18 cellular contexts compared by ENCODE assay signal in genomic region chr6:142941018-142941417, GRCh38. TPM values are rescaled to one million over a fixed set of nuclear protein-coding genes. Genes with fewer than 3 reads are reported as not detected.
DNase-seq lines count a peak whose midpoint lies in the region; ATAC-seq and TF ChIP-seq lines count a peak whose summit lies in the region.
"Had no signal": no experiment of that assay in that cellular context is flagged by ENCODE, and none has a peak within 500 bp of the region (broad histone marks: within the 10 kb centered on the region; RNA-seq: fewer than 3 reads in every experiment).

No MANE protein-coding gene starts in this region.

- peak overlapping the region; percentile 95 for H3K4me3 ChIP-seq in CD4-positive, CD25-positive, alpha-beta regulatory T cell (ENCODE audit: low read depth, low read length)
- no peak overlapping the region for H3K4me3 ChIP-seq in CD8-positive, alpha-beta memory T cell (ENCODE audit: low read length)
- H3K4me3 ChIP-seq: MG63, SJCRH30, upper lobe of right lung had no signal

- POLR2A ChIA-PET in CD8-positive, alpha-beta memory T cell (lab: Charles Lee), result interaction anchor here (4.0 kb wide), 1 partner anchor 14 kb away, joined by 44 read pairs; no protein-coding TSS in a partner anchor
- POLR2A ChIA-PET in RWPE1 (lab: Yijun Ruan, JAX; ENCODE audit: low non-redundant PET), result no interaction called here

- peaks cover 39 to 73% (median 57%) of the 10 kb centered on the region in 4 donors for H3K4me1 Mint-ChIP-seq in CD4-positive, CD25-positive, alpha-beta regulatory T cell
- peaks cover 74 to 82% (median 81%) of the 10 kb centered on the region in 3 donors for H3K4me1 Mint-ChIP-seq in CD8-positive, alpha-beta memory T cell
- peaks cover 49% of the 10 kb centered on the region for H3K4me1 Mint-ChIP-seq in activated T-helper 17 cell treated with anti-CD3 and anti-CD28 coated beads, Interleukin-2, amount 50 U/mL, for 72 hours

- peaks cover 0 to 2% (median 0%) of the 10 kb centered on the region in 7 donors for H3K9me3 Mint-ChIP-seq in CD4-positive, CD25-positive, alpha-beta regulatory T cell
- peaks cover 0 to 3% (median 2%) of the 10 kb centered on the region in 5 donors for H3K9me3 Mint-ChIP-seq in CD8-positive, alpha-beta memory T cell
- no peaks in the 10 kb centered on the region for H3K9me3 Mint-ChIP-seq in activated T-helper 17 cell treated with anti-CD3 and anti-CD28 coated beads, Interleukin-2, amount 50 U/mL, for 72 hours
- H3K9me3 Mint-ChIP-seq: stimulated activated memory B cell treated with anti-CD40 and anti-IgM and Interleukin-4, amounts not matched to agents 10 μg/mL and 1 μg/mL and 100 μg/mL, for 72 hours had no signal

- CTCF ChIA-PET in CD8-positive, alpha-beta memory T cell (lab: Charles Lee), result interaction anchor here (1.6 kb wide), 1 partner anchor 14 kb away, joined by 7 read pairs; no protein-coding TSS in a partner anchor
- CTCF ChIA-PET in RWPE1 (lab: Yijun Ruan, JAX), result interaction anchor here (0.5 kb wide), 1 partner anchor 561 kb away, joined by 3 read pairs; no protein-coding TSS in a partner anchor

- peak overlapping the region; percentile 94 to 100 (median 98) for H3K27ac Mint-ChIP-seq in CD4-positive, CD25-positive, alpha-beta regulatory T cell
- H3K27ac Mint-ChIP-seq in CD8-positive, alpha-beta memory T cell, result peak overlapping the region; percentile 94 to 100 (median 99)
- peak overlapping the region; percentile 100 for H3K27ac Mint-ChIP-seq in activated T-helper 17 cell treated with anti-CD3 and anti-CD28 coated beads, Interleukin-2, amount 50 U/mL, for 72 hours
- H3K27ac Mint-ChIP-seq: stimulated activated memory B cell treated with anti-CD40 and anti-IgM and Interleukin-4, amounts not matched to agents 10 μg/mL and 1 μg/mL and 100 μg/mL, for 72 hours had no signal

- H3K27me3 ChIP-seq in CD4-positive, CD25-positive, alpha-beta regulatory T cell (ENCODE audit: control insufficient read depth, insufficient read depth, low read length), result no peaks in the 10 kb centered on the region
- H3K27me3 ChIP-seq in CD8-positive, alpha-beta memory T cell (ENCODE audit: insufficient read depth, low read length, poor library complexity, severe bottlenecking), result no peaks in the 10 kb centered on the region
- H3K27me3 ChIP-seq: foreskin keratinocyte, MG63, SJCRH30, upper lobe of right lung had no signal

- H3K27ac ChIP-seq in CD4-positive, CD25-positive, alpha-beta regulatory T cell (ENCODE audit: insufficient read depth, low read length, poor library complexity, severe bottlenecking), result peak overlapping the region; percentile 99
- no peak overlapping the region for H3K27ac ChIP-seq in CD8-positive, alpha-beta memory T cell (ENCODE audit: low read depth, low read length)
- no peak overlapping the region for H3K27ac ChIP-seq in RWPE1
- H3K27ac ChIP-seq: foreskin keratinocyte, SJCRH30, upper lobe of right lung had no signal

- H3K9me3 ChIP-seq in CD4-positive, CD25-positive, alpha-beta regulatory T cell (ENCODE audit: control insufficient read depth in 2 of 2, low read length in 2 of 2), result no peaks in the 10 kb centered on the region
- no peaks in the 10 kb centered on the region for H3K9me3 ChIP-seq in CD8-positive, alpha-beta memory T cell (ENCODE audit: low read length)
- H3K9me3 ChIP-seq: MG63, SJCRH30, upper lobe of right lung had no signal

- no peaks in the 10 kb centered on the region for H3K36me3 ChIP-seq in CD4-positive, CD25-positive, alpha-beta regulatory T cell (ENCODE audit: control insufficient read depth, insufficient read depth, low read length)
- no peaks in the 10 kb centered on the region for H3K36me3 ChIP-seq in CD8-positive, alpha-beta memory T cell (ENCODE audit: insufficient read depth, low read length)
- H3K36me3 ChIP-seq: MG63, SJCRH30, upper lobe of right lung had no signal

- H3K27me3 Mint-ChIP-seq in CD4-positive, CD25-positive, alpha-beta regulatory T cell, result peaks cover 18% of the 10 kb centered on the region
- peaks cover 0 to 4% of the 10 kb centered on the region in 2 donors for H3K27me3 Mint-ChIP-seq in CD8-positive, alpha-beta memory T cell
- no peaks in the 10 kb centered on the region for H3K27me3 Mint-ChIP-seq in activated T-helper 17 cell treated with anti-CD3 and anti-CD28 coated beads, Interleukin-2, amount 50 U/mL, for 72 hours
- H3K27me3 Mint-ChIP-seq: stimulated activated memory B cell treated with anti-CD40 and anti-IgM and Interleukin-4, amounts not matched to agents 10 μg/mL and 1 μg/mL and 100 μg/mL, for 72 hours had no signal

- no peak for TF ChIP-seq CTCF in RWPE1 (conservative IDR thresholded peaks at IDR 0.05; ENCODE audit: low read depth)

- peaks cover 68% of the 10 kb centered on the region for H3K4me1 ChIP-seq in CD4-positive, CD25-positive, alpha-beta regulatory T cell (ENCODE audit: control insufficient read depth, insufficient read depth, low read length, poor library complexity, severe bottlenecking)
- peaks cover 75% of the 10 kb centered on the region for H3K4me1 ChIP-seq in CD8-positive, alpha-beta memory T cell (ENCODE audit: insufficient read depth, low read length)

- ATAC-seq in CD4-positive, CD25-positive, alpha-beta regulatory T cell (ENCODE audit: low read depth in 2 of 2), result no peak
- ATAC-seq in activated T-helper 17 cell treated with anti-CD3 and anti-CD28 coated beads, Interleukin-2, amount 50 U/mL, for 72 hours (replicated peaks), result no peak
- no peak for ATAC-seq in HG03025 (IDR thresholded peaks at IDR 0.05; ENCODE audit: low FRiP score, unreplicated experiment)
- ATAC-seq in GM18519 (IDR thresholded peaks at IDR 0.05; ENCODE audit: low FRiP score, unreplicated experiment), result no peak
- ATAC-seq: foreskin keratinocyte; HCT116; stimulated activated memory B cell treated with anti-CD40 and anti-IgM and Interleukin-4, amounts not matched to agents 10 μg/mL and 1 μg/mL and 100 μg/mL, for 72 hours; upper lobe of right lung had no signal

- DNase-seq in CD4-positive, CD25-positive, alpha-beta regulatory T cell, result no peak
- no peak for DNase-seq in CD8-positive, alpha-beta memory T cell
- DNase-seq in inferior parietal cortex (ENCODE audit: extremely low spot score) (peak; percentile 34), RWPE1 (ENCODE audit: low spot score) (no peak)
- no peak for DNase-seq in activated effector memory CD4-positive, alpha-beta T cell treated with anti-CD3 and anti-CD28 coated beads, Interleukin-2, amount 50 U/mL, for 16 hours
- DNase-seq: C1 segment of cervical spinal cord, DMS79 treated with DMSO at 0.1 percent for 48 hours, MG63, NCI-H2029, NCI-H524, SJCRH30, upper lobe of right lung had no signal

- no peaks in the 10 kb centered on the region for H3K36me3 Mint-ChIP-seq in CD4-positive, CD25-positive, alpha-beta regulatory T cell
- H3K36me3 Mint-ChIP-seq in CD8-positive, alpha-beta memory T cell, result peaks cover 0 to 17% (median 2%) of the 10 kb centered on the region in 3 donors
- H3K36me3 Mint-ChIP-seq in activated T-helper 17 cell treated with anti-CD3 and anti-CD28 coated beads, Interleukin-2, amount 50 U/mL, for 72 hours (ENCODE audit: low read depth), result peaks cover 78% of the 10 kb centered on the region
- H3K36me3 Mint-ChIP-seq: stimulated activated memory B cell treated with anti-CD40 and anti-IgM and Interleukin-4, amounts not matched to agents 10 μg/mL and 1 μg/mL and 100 μg/mL, for 72 hours had no signal

- H3K4me3 Mint-ChIP-seq in CD4-positive, CD25-positive, alpha-beta regulatory T cell, result peak overlapping the region; percentile 99 to 100 (median 100)
- H3K4me3 Mint-ChIP-seq in CD8-positive, alpha-beta memory T cell, result peak overlapping the region; percentile 68 to 100 (median 99)
- peak overlapping the region; percentile 90 for H3K4me3 Mint-ChIP-seq in activated T-helper 17 cell treated with anti-CD3 and anti-CD28 coated beads, Interleukin-2, amount 50 U/mL, for 72 hours
- H3K4me3 Mint-ChIP-seq: stimulated activated memory B cell treated with anti-CD40 and anti-IgM and Interleukin-4, amounts not matched to agents 10 μg/mL and 1 μg/mL and 100 μg/mL, for 72 hours had no signal

RNA-seq across cellular contexts. Expression of gene HIVEP2, which starts 4.0 kb away (rescaled TPM):
- 76.7 TPM for total RNA-seq in CD4-positive, CD25-positive, alpha-beta regulatory T cell
- 10 to 100 TPM in 3 of 4 donors, 1 to 10 TPM in 1; 9.7 to 12.5 (median 11.8) TPM for polyA plus RNA-seq in CD4-positive, CD25-positive, alpha-beta regulatory T cell
- total RNA-seq in CD8-positive, alpha-beta memory T cell, result 10 to 100 TPM; 37.1 to 37.2 TPM
- polyA plus RNA-seq in CD8-positive, alpha-beta memory T cell, result 15.4 TPM
- 10 to 100 TPM; 33.0 to 53.5 TPM for total RNA-seq in activated T-helper 17 cell treated with anti-CD3 and anti-CD28 coated beads, Interleukin-2, amount 50 U/mL, for 72 hours
